9 cellular contexts compared by ENCODE assay signal in genomic region chr2:233385489-233386044, GRCh38. TPM values are rescaled to one million over a fixed set of nuclear protein-coding genes. Genes with fewer than 3 reads are reported as not detected.
DNase-seq lines count a peak whose midpoint lies in the region; ATAC-seq and TF ChIP-seq lines count a peak whose summit lies in the region.
"Had no signal": no experiment of that assay in that cellular context is flagged by ENCODE, and none has a peak within 500 bp of the region (broad histone marks: within the 10 kb centered on the region; RNA-seq: fewer than 3 reads in every experiment).

No MANE protein-coding gene starts in this region.

- no peaks in the 10 kb centered on the region for H3K9me3 ChIP-seq in CD4-positive, CD25-positive, alpha-beta regulatory T cell (ENCODE audit: control insufficient read depth in 2 of 2, low read length in 2 of 2)
- no peaks in the 10 kb centered on the region for H3K9me3 ChIP-seq in upper lobe of right lung

- H3K27me3 ChIP-seq in CD4-positive, CD25-positive, alpha-beta regulatory T cell (ENCODE audit: control insufficient read depth, insufficient read depth, low read length): no peaks in the 10 kb centered on the region
- H3K27me3 ChIP-seq in upper lobe of right lung: no peaks in the 10 kb centered on the region

- peaks cover 20% of the 10 kb centered on the region for H3K4me1 ChIP-seq in CD4-positive, CD25-positive, alpha-beta regulatory T cell (ENCODE audit: control insufficient read depth, insufficient read depth, low read length, poor library complexity, severe bottlenecking)
- peaks cover 36% of the 10 kb centered on the region for H3K4me1 ChIP-seq in upper lobe of right lung

- peaks cover 19% of the 10 kb centered on the region for H3K36me3 ChIP-seq in CD4-positive, CD25-positive, alpha-beta regulatory T cell (ENCODE audit: control insufficient read depth, insufficient read depth, low read length)
- peaks cover 11% of the 10 kb centered on the region for H3K36me3 ChIP-seq in upper lobe of right lung

- no peak for TF ChIP-seq CTCF in upper lobe of right lung (IDR thresholded peaks at IDR 0.05)

- H3K4me3 Mint-ChIP-seq in CD4-positive, CD25-positive, alpha-beta regulatory T cell: peak overlapping the region in 3 of 4 donors; percentile 11 to 70 (median 62)
- peak overlapping the region; percentile 63 for H3K4me3 Mint-ChIP-seq in activated naive CD4-positive, alpha-beta T cell treated with anti-CD3 and anti-CD28 coated beads, Interleukin-2, amount 50 U/mL, for 24 hours

- peaks cover 25 to 67% (median 42%) of the 10 kb centered on the region in 4 donors for H3K4me1 Mint-ChIP-seq in CD4-positive, CD25-positive, alpha-beta regulatory T cell
- H3K4me1 Mint-ChIP-seq in activated naive CD4-positive, alpha-beta T cell treated with anti-CD3 and anti-CD28 coated beads, Interleukin-2, amount 50 U/mL, for 24 hours: peaks cover 83% of the 10 kb centered on the region

- peaks cover 30% of the 10 kb centered on the region for H3K36me3 Mint-ChIP-seq in CD4-positive, CD25-positive, alpha-beta regulatory T cell
- H3K36me3 Mint-ChIP-seq in activated naive CD4-positive, alpha-beta T cell treated with anti-CD3 and anti-CD28 coated beads, Interleukin-2, amount 50 U/mL, for 24 hours: peaks cover 4% of the 10 kb centered on the region

- no peak overlapping the region for H3K27ac ChIP-seq in CD4-positive, CD25-positive, alpha-beta regulatory T cell (ENCODE audit: insufficient read depth, low read length, poor library complexity, severe bottlenecking)
- H3K27ac ChIP-seq in upper lobe of right lung: no peak overlapping the region
- H3K27ac ChIP-seq: parathyroid adenoma had no signal

- ATAC-seq in CD4-positive, CD25-positive, alpha-beta regulatory T cell (ENCODE audit: low read depth in 2 of 2): peak; percentile 65 to 68
- peak; percentile 77 for ATAC-seq in GM19351 (IDR thresholded peaks at IDR 0.05; ENCODE audit: unreplicated experiment)
- ATAC-seq in HG03439 (IDR thresholded peaks at IDR 0.05; ENCODE audit: unreplicated experiment): peak; percentile 52
- ATAC-seq in upper lobe of right lung: no peak

- peak in 2 of 3 donors; percentile 26 to 78 for DNase-seq in CD4-positive, CD25-positive, alpha-beta regulatory T cell
- peak; percentile 36 for DNase-seq in stimulated activated CD8-positive, alpha-beta memory T cell treated with anti-CD3 and anti-CD28 coated beads, Interleukin-4, amount 100 ng/mL, for 24 hours (ENCODE audit: low read depth)
- no peak for DNase-seq in upper lobe of right lung
- DNase-seq in kidney glomerular epithelial cell (lab: John Stamatoyannopoulos, UW): no peak
- DNase-seq in NCI-H774 (lab: John Stamatoyannopoulos, UW): no peak

- H3K9me3 Mint-ChIP-seq in CD4-positive, CD25-positive, alpha-beta regulatory T cell: no peaks in the 10 kb centered on the region
- no peaks in the 10 kb centered on the region for H3K9me3 Mint-ChIP-seq in activated naive CD4-positive, alpha-beta T cell treated with anti-CD3 and anti-CD28 coated beads, Interleukin-2, amount 50 U/mL, for 24 hours

- intact Hi-C loops in upper lobe of right lung (cut with DNase I): no loop called here

- H3K27ac Mint-ChIP-seq in CD4-positive, CD25-positive, alpha-beta regulatory T cell: peak overlapping the region; percentile 79 to 94 (median 89)
- peak overlapping the region; percentile 82 for H3K27ac Mint-ChIP-seq in activated naive CD4-positive, alpha-beta T cell treated with anti-CD3 and anti-CD28 coated beads, Interleukin-2, amount 50 U/mL, for 24 hours

- peak overlapping the region; percentile 26 for H3K4me3 ChIP-seq in CD4-positive, CD25-positive, alpha-beta regulatory T cell (ENCODE audit: low read depth, low read length)
- H3K4me3 ChIP-seq in upper lobe of right lung: no peak overlapping the region

- no peaks in the 10 kb centered on the region for H3K27me3 Mint-ChIP-seq in CD4-positive, CD25-positive, alpha-beta regulatory T cell
- H3K27me3 Mint-ChIP-seq in activated naive CD4-positive, alpha-beta T cell treated with anti-CD3 and anti-CD28 coated beads, Interleukin-2, amount 50 U/mL, for 24 hours: no peaks in the 10 kb centered on the region

RNA-seq across cellular contexts. Expression of gene DGKD, which starts 31.3 kb away (rescaled TPM):
- total RNA-seq in CD4-positive, CD25-positive, alpha-beta regulatory T cell: 161 TPM
- polyA plus RNA-seq in CD4-positive, CD25-positive, alpha-beta regulatory T cell: 10 to 100 TPM; 11.3 to 12.7 (median 11.4) TPM
- total RNA-seq in upper lobe of right lung: 86.7 TPM

Comparison
In these comparisons a context has a peak if more than half of its experiments do, and no peak if none do; other contexts are left out.
1. DNase-seq: peak in CD4-positive, CD25-positive, alpha-beta regulatory T cell (2 of 3) and stimulated activated CD8-positive, alpha-beta memory T cell treated with anti-CD3 and anti-CD28 coated beads, Interleukin-4, amount 100 ng/mL, for 24 hours (single experiment); none in upper lobe of right lung (single experiment), kidney glomerular epithelial cell (single experiment) and NCI-H774 (single experiment).